Comparison of ENCODE assay signal across 23 cellular contexts in genomic region chr4:78606035-78606434, GRCh38. TPM values are rescaled to one million over a fixed set of nuclear protein-coding genes. Genes with fewer than 3 reads are reported as not detected.
"Had no signal": no experiment of that assay in that cellular context is flagged by ENCODE, and none has a peak within 500 bp of the region (broad histone marks: within the 10 kb centered on the region; RNA-seq: fewer than 3 reads in every experiment).

No MANE protein-coding gene starts in this region.

- H3K27ac ChIP-seq: PC-9, Peyer's patch, SJCRH30 had no signal

- H3K36me3 Mint-ChIP-seq: IgD-negative memory B cell, T-cell had no signal

- ATAC-seq: Right ventricle myocardium inferior, T-cell had no signal

- H2AFZ ChIP-seq: PC-9 had no signal

- H3K4me2 ChIP-seq: PC-9 had no signal

- H3K27ac Mint-ChIP-seq: IgD-negative memory B cell, T-cell had no signal

- H3K9me3 ChIP-seq: Peyer's patch, SJCRH30 had no signal

- DNase-seq: KBM-7; NCI-H1092; NCI-H1105 treated with DMSO at 0.1 percent for 48 hours; NCI-H1417 treated with DMSO at 0.1 percent for 48 hours; NCI-H146; NCI-H1694 treated with DMSO at 0.1 percent for 48 hours; NCI-H1930; NCI-H2081; NCI-H2107; NCI-H2227 treated with DMSO at 0.1 percent for 48 hours; NCI-H524; NCI-H526 treated with DMSO at 0.1 percent for 48 hours; NCI-H748 treated with DMSO at 0.1 percent for 48 hours; NK-92 treated with Interleukin-12 subunit alpha and Interleukin-12 subunit beta, amount 100 ng/mL, for 24 hours; PC-9; Peyer's patch; SHP77 treated with DMSO at 0.1 percent for 48 hours; SJCRH30; SW 1271; T-cell had no signal

- H3K4me3 Mint-ChIP-seq: IgD-negative memory B cell, T-cell had no signal

- H3K4me1 ChIP-seq: Peyer's patch had no signal

- H3K36me3 ChIP-seq: Peyer's patch, SJCRH30 had no signal

- H3K4me3 ChIP-seq: PC-9, Peyer's patch, SJCRH30 had no signal

- H3K9me3 Mint-ChIP-seq: IgD-negative memory B cell, T-cell had no signal

- H3K27me3 ChIP-seq: Peyer's patch, SJCRH30 had no signal

RNA-seq across cellular contexts. Expression of gene ANXA3, which starts 54.5 kb away (rescaled TPM):
- total RNA-seq: LHCN-M2 had no signal
